ENCODE assay signal across 12 cellular contexts in genomic region chr11:75425422-75425821, GRCh38. TPM values are rescaled to one million over a fixed set of nuclear protein-coding genes. Genes with fewer than 3 reads are reported as not detected.
A peak's percentile ranks its signal among the peaks of the same experiment; 100 is the strongest.
DNase-seq lines count a peak whose midpoint lies in the region; ATAC-seq and TF ChIP-seq lines count a peak whose summit lies in the region.
"Had no signal": no experiment of that assay in that cellular context is flagged by ENCODE, and none has a peak within 500 bp of the region (broad histone marks: within the 10 kb centered on the region; RNA-seq: fewer than 3 reads in every experiment).

No MANE protein-coding gene starts in this region.

- peaks cover 14% of the 10 kb centered on the region for H3K36me3 Mint-ChIP-seq in activated CD4-positive, alpha-beta T cell treated with anti-CD3 and anti-CD28 coated beads for 36 hours (ENCODE audit: low read depth)

- TF ChIP-seq POLR2A in NB4 (IDR thresholded peaks at IDR 0.05; ENCODE audit: extremely low read depth, insufficient read length) (no peak), transverse colon (IDR thresholded peaks at IDR 0.05) (no peak)

- H3K4me3 ChIP-seq in NB4 (ENCODE audit: low read depth, low read length) (no peak overlapping the region), epithelial cell of esophagus (ENCODE audit: low read length) (no peak overlapping the region), retinal pigment epithelial cell (ENCODE audit: low read length) (no peak overlapping the region), transverse colon (no peak overlapping the region)
- H3K4me3 ChIP-seq: dorsolateral prefrontal cortex had no signal

- peaks cover 8% of the 10 kb centered on the region for H3K9me3 Mint-ChIP-seq in activated CD4-positive, alpha-beta T cell treated with anti-CD3 and anti-CD28 coated beads for 36 hours (ENCODE audit: low read depth)
- H3K9me3 Mint-ChIP-seq: activated naive CD4-positive, alpha-beta T cell treated with anti-CD3 and anti-CD28 coated beads, Interleukin-2, amount 50 U/mL, for 24 hours had no signal

- peaks cover 18% of the 10 kb centered on the region for H3K27me3 Mint-ChIP-seq in activated CD4-positive, alpha-beta T cell treated with anti-CD3 and anti-CD28 coated beads for 36 hours

- intact Hi-C loops in activated CD4-positive, alpha-beta T cell treated with anti-CD3 and anti-CD28 coated beads for 36 hours (cut with DNase I, micrococcal nuclease) = no loop called here
- intact Hi-C loops in transverse colon (cut with DNase I; ENCODE audit: low total_unique reads) = loop anchor here (10.0 kb wide), 1 partner anchor 439 kb away; no protein-coding TSS in a partner anchor

- POLR2A ChIA-PET in activated CD4-positive, alpha-beta T cell treated with anti-CD3 and anti-CD28 coated beads for 36 hours (lab: Charles Lee) = no interaction called here

- WGBS in transverse colon (ENCODE audit: low coverage in 1 of 2), 2 donors = 72 to 92% methylated on average over 2 to 29 of the region's 29 CpGs

- TF ChIP-seq CTCF in GM10266 (IDR thresholded peaks at IDR 0.05; ENCODE audit: control insufficient read depth, insufficient read depth, low read depth, missing control alignments) (peak; percentile 16), NB4 (IDR thresholded peaks at IDR 0.05; ENCODE audit: low read depth, low read length) (peak; percentile 52), epithelial cell of esophagus (IDR thresholded peaks at IDR 0.05; ENCODE audit: insufficient read depth, low read depth, low read length, missing control alignments) (peak; percentile 22), retinal pigment epithelial cell (conservative IDR thresholded peaks at IDR 0.05; ENCODE audit: low read depth, low read length) (peak; percentile 51), transverse colon (IDR thresholded peaks at IDR 0.05) (peak in 2 of 5 experiments; percentile 9 to 12)

- H3K9me3 ChIP-seq in transverse colon = no peaks in the 10 kb centered on the region

- H3K4me3 Mint-ChIP-seq in activated CD4-positive, alpha-beta T cell treated with anti-CD3 and anti-CD28 coated beads for 36 hours = no peak overlapping the region
- H3K4me3 Mint-ChIP-seq: activated naive CD4-positive, alpha-beta T cell treated with anti-CD3 and anti-CD28 coated beads, Interleukin-2, amount 50 U/mL, for 24 hours had no signal

- DNase-seq in GM10266 (ENCODE audit: extremely low spot score) (peak; percentile 53), NB4 (ENCODE audit: low read depth) (peak; percentile 43), epithelial cell of esophagus (ENCODE audit: low read depth) (no peak), retinal pigment epithelial cell (ENCODE audit: low read depth) (no peak), transverse colon (no peak)
- no peak for DNase-seq in activated CD4-positive, alpha-beta T cell treated with anti-CD3 and anti-CD28 coated beads for 36 hours
- DNase-seq: activated CD4-positive, alpha-beta T cell treated with anti-CD3 and anti-CD28 coated beads, Interleukin-2, amount 50 U/mL, for 4 hours; NCI-H510A treated with DMSO at 0.1 percent for 48 hours had no signal

- H3K36me3 ChIP-seq in transverse colon = no peaks in the 10 kb centered on the region

- peaks cover 12% of the 10 kb centered on the region for H3K4me1 Mint-ChIP-seq in activated CD4-positive, alpha-beta T cell treated with anti-CD3 and anti-CD28 coated beads for 36 hours

- H3K4me1 ChIP-seq in transverse colon = peaks cover 1 to 35% (median 19%) of the 10 kb centered on the region in 4 donors

- CTCF ChIA-PET in activated CD4-positive, alpha-beta T cell treated with anti-CD3 and anti-CD28 coated beads for 36 hours (lab: Charles Lee) = interaction anchor here (0.7 to 0.8 kb wide), 2 partner anchors 38 to 44 kb away, joined by 3 to 4 read pairs; no protein-coding TSS in a partner anchor

- ATAC-seq in activated CD4-positive, alpha-beta T cell treated with anti-CD3 and anti-CD28 coated beads for 36 hours = no peak
- no peak for ATAC-seq in GM21515 (IDR thresholded peaks at IDR 0.05; ENCODE audit: unreplicated experiment)

- H3K27ac Mint-ChIP-seq in activated CD4-positive, alpha-beta T cell treated with anti-CD3 and anti-CD28 coated beads for 36 hours = no peak overlapping the region
- H3K27ac Mint-ChIP-seq: activated naive CD4-positive, alpha-beta T cell treated with anti-CD3 and anti-CD28 coated beads, Interleukin-2, amount 50 U/mL, for 24 hours had no signal

- in situ Hi-C loops in transverse colon (cut with MboI; ENCODE audit: low pct_ligation_motif_present in 1 of 4, low pct_unique_long_range_greater_than_20kb in 1 of 4, low sequenced_read_pairs in 3 of 4) = loop anchor here in 1 of 4 donors (25.0 kb wide), 1 partner anchor 112 kb away; the partner anchor contains the start of gene GDPD5

- no peak for TF ChIP-seq EP300 in transverse colon (IDR thresholded peaks at IDR 0.05; ENCODE audit: low read depth)

- peaks cover 12% of the 10 kb centered on the region for H3K27me3 ChIP-seq in transverse colon

- H3K27ac ChIP-seq in transverse colon = no peak overlapping the region
- H3K27ac ChIP-seq: dorsolateral prefrontal cortex had no signal

RNA-seq across cellular contexts. Expression of gene KLHL35, which starts 7.6 kb away (rescaled TPM):
- total RNA-seq in activated CD4-positive, alpha-beta T cell treated with anti-CD3 and anti-CD28 coated beads for 36 hours = under 1 TPM; 0.62 to 0.65 TPM
- total RNA-seq in transverse colon = under 1 TPM in 2 of 4 donors, not detected in 2; 0.27 to 0.32 TPM
- total RNA-seq: MCF 10A had no signal

RNA-seq across cellular contexts. Expression of gene RPS3, which starts 26.1 kb away (rescaled TPM):
- 1,000 to 10,000 TPM; 4,536 to 4,569 TPM for total RNA-seq in activated CD4-positive, alpha-beta T cell treated with anti-CD3 and anti-CD28 coated beads for 36 hours
- total RNA-seq in transverse colon = 1,000 to 10,000 TPM in 1 of 4 donors, 100 to 1,000 TPM in 3; 492 to 1,045 (median 813) TPM

Comparison
In these comparisons a context has a peak if more than half of its experiments do, and no peak if none do; other contexts are left out.
1. DNase-seq: peak in GM10266 (single experiment) and NB4 (single experiment); none in epithelial cell of esophagus (single experiment), retinal pigment epithelial cell (single experiment), activated CD4-positive, alpha-beta T cell treated with anti-CD3 and anti-CD28 coated beads for 36 hours (single experiment) and transverse colon (single experiment).
2. RNA of gene RPS3, which starts 26.1 kb away (total RNA-seq): 4,536 to 4,569 TPM in activated CD4-positive, alpha-beta T cell treated with anti-CD3 and anti-CD28 coated beads for 36 hours; 492 to 1,045 TPM in transverse colon; every median in the first group is over 4 times any median in the second.